ENCODE assay signal across 8 cellular contexts in the genomic region with DNA sequence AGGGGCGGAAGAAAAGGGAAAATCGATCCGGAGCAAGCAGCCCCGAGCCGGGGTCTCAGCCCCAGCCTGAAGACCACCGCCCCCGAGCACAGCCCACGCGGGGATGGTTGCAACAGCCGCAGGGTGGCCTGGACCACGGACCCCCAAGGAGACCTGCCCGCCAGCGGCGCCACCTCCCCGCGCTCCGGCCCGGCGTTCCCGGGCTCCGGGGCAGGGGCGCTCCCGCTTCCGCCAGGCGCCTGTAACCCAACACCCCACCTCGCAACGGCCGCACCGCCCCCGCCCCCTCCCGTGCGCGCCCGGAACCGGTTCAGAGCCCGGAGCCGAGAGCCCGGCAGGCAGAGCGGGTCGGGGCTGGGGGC. TPM values are rescaled to one million over a fixed set of nuclear protein-coding genes. Genes with fewer than 3 reads are reported as not detected.
DNase-seq lines count a peak whose midpoint lies in the region; ATAC-seq and TF ChIP-seq lines count a peak whose summit lies in the region.

No MANE protein-coding gene starts in this region.

- 0% methylated on average over 40 of the region's 40 CpGs for WGBS in sigmoid colon, 2 donors

- DNase-seq in activated T-cell treated with anti-CD3 and anti-CD28 coated beads for 48 hours (ENCODE audit: low read depth), result peak; percentile 43
- DNase-seq in activated T-cell treated with anti-CD3 and anti-CD28 coated beads for 4 hours, result no peak
- peak; percentile 64 for DNase-seq in PC-3
- DNase-seq in activated naive CD8-positive, alpha-beta T cell treated with anti-CD3 and anti-CD28 coated beads, Interleukin-2, amount 50 U/mL, for 24 hours, result peak; percentile 60
- no peak for DNase-seq in right atrium auricular region (ENCODE audit: low spot score)
- peak; percentile 88 for DNase-seq in sigmoid colon
- no peak for DNase-seq in pons (ENCODE audit: low spot score)

- H3K27ac ChIP-seq in PC-3 (ENCODE audit: low read length) (peak overlapping the region; percentile 96), right atrium auricular region (peak overlapping the region; percentile 97 to 98), sigmoid colon (peak overlapping the region; percentile 98 to 100 (median 100))

- peaks cover 59% of the 10 kb centered on the region for H3K79me2 ChIP-seq in PC-3 (ENCODE audit: low read length)

- H3K36me3 ChIP-seq in PC-3 (ENCODE audit: low read depth, low read length) (peaks cover 27% of the 10 kb centered on the region), right atrium auricular region (peaks cover 18% of the 10 kb centered on the region), sigmoid colon (peaks cover 0 to 14% (median 8%) of the 10 kb centered on the region in 4 donors)

- TF ChIP-seq POLR2A in sigmoid colon (IDR thresholded peaks at IDR 0.05), result peak in 1 of 2 donors; percentile 26

- TF ChIP-seq CTCF in PC-3 (conservative IDR thresholded peaks at IDR 0.05; ENCODE audit: low read depth, low read length) (no peak; the same call in 1 of the 2 replicates), right atrium auricular region (IDR thresholded peaks at IDR 0.05) (no peak), sigmoid colon (IDR thresholded peaks at IDR 0.05) (no peak)

- peak; percentile 37 for ATAC-seq in PC-3
- peak; percentile 8 for ATAC-seq in activated naive CD8-positive, alpha-beta T cell treated with anti-CD3 and anti-CD28 coated beads, Interleukin-2, amount 50 U/mL, for 24 hours
- no peak for ATAC-seq in HG02852 (IDR thresholded peaks at IDR 0.05; ENCODE audit: unreplicated experiment)

- H3K4me3 ChIP-seq in PC-3 (ENCODE audit: low read length), result peak overlapping the region; percentile 98
- peak overlapping the region; percentile 91 to 97 for H3K4me3 ChIP-seq in right atrium auricular region
- H3K4me3 ChIP-seq in sigmoid colon, result peak overlapping the region; percentile 85 to 100 (median 97)

- H3F3A ChIP-seq in PC-3 (ENCODE audit: low read length, unreplicated experiment), result no peaks in the 10 kb centered on the region

- intact Hi-C loops in PC-3 (cut with micrococcal nuclease) (loop anchor here (5.0 to 10.0 kb wide), 2 partner anchors 129 to 216 kb away; a partner anchor contains a TSS), sigmoid colon (cut with DNase I) (loop anchor here (1.0 to 2.0 kb wide), 3 partner anchors 27 to 110 kb away; no protein-coding TSS in a partner anchor)

- no TSS peak for BruUV-seq in PC-3 (replicated peaks; lab: Mats Ljungman, UMichigan)

- H3K9me3 Mint-ChIP-seq in activated naive CD8-positive, alpha-beta T cell treated with anti-CD3 and anti-CD28 coated beads, Interleukin-2, amount 50 U/mL, for 24 hours, result peaks cover 3% of the 10 kb centered on the region

- peaks cover 33% of the 10 kb centered on the region for H3K36me3 Mint-ChIP-seq in activated naive CD8-positive, alpha-beta T cell treated with anti-CD3 and anti-CD28 coated beads, Interleukin-2, amount 50 U/mL, for 24 hours (ENCODE audit: low read depth)

- H3K4me2 ChIP-seq in PC-3 (ENCODE audit: low read length), result peak overlapping the region; percentile 90

- no peak for TF ChIP-seq EP300 in sigmoid colon (IDR thresholded peaks at IDR 0.05)

- H3K4me1 ChIP-seq in PC-3 (ENCODE audit: insufficient read depth, low read length), result peaks cover 40% of the 10 kb centered on the region
- H3K4me1 ChIP-seq in right atrium auricular region, result peaks cover 0 to 46% of the 10 kb centered on the region in 2 donors
- H3K4me1 ChIP-seq in sigmoid colon, result peaks cover 0 to 75% (median 68%) of the 10 kb centered on the region in 4 donors

- no peaks in the 10 kb centered on the region for H3K27me3 Mint-ChIP-seq in activated naive CD8-positive, alpha-beta T cell treated with anti-CD3 and anti-CD28 coated beads, Interleukin-2, amount 50 U/mL, for 24 hours

- H3K27me3 ChIP-seq in PC-3 (ENCODE audit: low read length) (no peaks in the 10 kb centered on the region), right atrium auricular region (no peaks in the 10 kb centered on the region), sigmoid colon (no peaks in the 10 kb centered on the region)

- H3K9me2 ChIP-seq in PC-3 (replicated peaks; ENCODE audit: low read length), result no peaks in the 10 kb centered on the region

- CTCF ChIA-PET in PC-3 (lab: Charles Lee), result interaction anchor here (0.6 to 1.1 kb wide), 2 partner anchors 26 to 112 kb away, joined by 3 to 7 read pairs; no protein-coding TSS in a partner anchor

- H3K27ac Mint-ChIP-seq in activated naive CD8-positive, alpha-beta T cell treated with anti-CD3 and anti-CD28 coated beads, Interleukin-2, amount 50 U/mL, for 24 hours, result peak overlapping the region; percentile 85

- peak overlapping the region; percentile 85 for H3K4me3 Mint-ChIP-seq in activated naive CD8-positive, alpha-beta T cell treated with anti-CD3 and anti-CD28 coated beads, Interleukin-2, amount 50 U/mL, for 24 hours

- peak overlapping the region; percentile 98 for H3K9ac ChIP-seq in PC-3 (ENCODE audit: low read length)

- peaks cover 51% of the 10 kb centered on the region for H3K4me1 Mint-ChIP-seq in activated naive CD8-positive, alpha-beta T cell treated with anti-CD3 and anti-CD28 coated beads, Interleukin-2, amount 50 U/mL, for 24 hours

- POLR2A ChIA-PET in PC-3 (lab: Charles Lee; ENCODE audit: unreplicated experiment), result interaction anchor here (0.6 to 1.0 kb wide), 3 partner anchors 25 to 185 kb away, joined by 3 to 4 read pairs (median 3); a partner anchor contains a TSS

- H3K9me3 ChIP-seq in PC-3 (ENCODE audit: low read length) (no peaks in the 10 kb centered on the region), right atrium auricular region (no peaks in the 10 kb centered on the region), sigmoid colon (no peaks in the 10 kb centered on the region)

- H2AFZ ChIP-seq in PC-3 (ENCODE audit: low read length), result peak overlapping the region; percentile 39; the same call in 1 of the 2 replicates

- peaks cover 38% of the 10 kb centered on the region for H4K20me1 ChIP-seq in PC-3 (ENCODE audit: low read length)

RNA-seq across cellular contexts. Expression of a gene that starts 0.6 kb away (rescaled TPM):
- total RNA-seq in PC-3 (2014; rRNA removed) (303 and 400 TPM in 2 replicates), right atrium auricular region (100 to 1,000 TPM; 170 to 316 TPM), sigmoid colon (1,000 to 10,000 TPM in 1 of 4 donors, 100 to 1,000 TPM in 3; 372 to 1,069 (median 688) TPM)
- polyA plus RNA-seq in sigmoid colon, result 10 to 100 TPM; 20.1 to 98.1 (median 24.0) TPM

Comparison
In these comparisons a context has a peak if more than half of its experiments do, and no peak if none do; other contexts are left out.
1. DNase-seq: peak in activated T-cell treated with anti-CD3 and anti-CD28 coated beads for 48 hours (single experiment), PC-3 (single experiment), activated naive CD8-positive, alpha-beta T cell treated with anti-CD3 and anti-CD28 coated beads, Interleukin-2, amount 50 U/mL, for 24 hours (single experiment) and sigmoid colon (single experiment); none in activated T-cell treated with anti-CD3 and anti-CD28 coated beads for 4 hours (single experiment), right atrium auricular region (single experiment) and pons (single experiment).
2. Peak in every context shown above with its lines, with median percentiles within 50 percentile points of each other: H3K27ac ChIP-seq and H3K4me3 ChIP-seq.